33 cellular contexts compared by ENCODE assay signal in genomic region chr12:70581199-70581598, GRCh38. TPM values are rescaled to one million over a fixed set of nuclear protein-coding genes. Genes with fewer than 3 reads are reported as not detected.
DNase-seq lines count a peak whose midpoint lies in the region; ATAC-seq, FAIRE-seq and TF ChIP-seq lines count a peak whose summit lies in the region.
"Had no signal": no experiment of that assay in that cellular context is flagged by ENCODE, and none has a peak within 500 bp of the region (broad histone marks: within the 10 kb centered on the region; RNA-seq: fewer than 3 reads in every experiment).

No MANE protein-coding gene starts in this region.

- H3K27ac Mint-ChIP-seq in nephron progenitor cell, result no peak overlapping the region
- no peak overlapping the region for H3K27ac Mint-ChIP-seq in activated CD4-positive, alpha-beta T cell treated with anti-CD3 and anti-CD28 coated beads for 36 hours
- no peak overlapping the region for H3K27ac Mint-ChIP-seq in T-helper 2 cell treated with Interferon-gamma antibody and Interleukin-4, amounts not matched to agents 5 μg/mL and 100 μg/mL, for 36 hours
- H3K27ac Mint-ChIP-seq: HFFc6, naive B cell, type B pancreatic cell had no signal

- TF ChIP-seq EP300 in GM12878 (IDR thresholded peaks at IDR 0.05; ENCODE audit: borderline replicate concordance in 1 of 2, control insufficient read depth in 1 of 2, low read depth in 2 of 2, low read length in 2 of 2), result no peak

- SMC1A ChIA-PET in GM12878 (lab: Charles Lee; ENCODE audit: uncharacterized antibody, unreplicated experiment), result interaction anchor here (0.6 to 1.2 kb wide), 4 partner anchors 171 to 702 kb away, joined by 3 to 4 read pairs (median 3); no protein-coding TSS in a partner anchor

- CTCF ChIA-PET in GM12878 (lab: Yijun Ruan, JAX), result interaction anchor here (1.0 to 2.1 kb wide), 7 partner anchors 9 to 701 kb away, joined by 3 to 12 read pairs (median 4); no protein-coding TSS in a partner anchor
- CTCF ChIA-PET in activated CD4-positive, alpha-beta T cell treated with anti-CD3 and anti-CD28 coated beads for 36 hours (lab: Charles Lee), result interaction anchor here (1.3 kb wide), 2 partner anchors 148 to 702 kb away, joined by 3 read pairs; no protein-coding TSS in a partner anchor

- POLR2A ChIA-PET in GM12878 (lab: Charles Lee), result no interaction called here
- POLR2A ChIA-PET in activated CD4-positive, alpha-beta T cell treated with anti-CD3 and anti-CD28 coated beads for 36 hours (lab: Charles Lee), result no interaction called here

- ATAC-seq in GM18498 (IDR thresholded peaks at IDR 0.05; ENCODE audit: unreplicated experiment) (peak; percentile 85), GM21390 (IDR thresholded peaks at IDR 0.05; ENCODE audit: unreplicated experiment) (peak; percentile 73), HG03103 (IDR thresholded peaks at IDR 0.05; ENCODE audit: low read depth, unreplicated experiment) (peak; percentile 67), GM12878 (peak; percentile 40)
- no peak for ATAC-seq in activated CD4-positive, alpha-beta T cell treated with anti-CD3 and anti-CD28 coated beads for 36 hours
- ATAC-seq: esophagus mucosa, gastrocnemius medialis, left ventricle myocardium superior, SK-N-SH treated with all-trans-retinoic acid at 6 μM for 48 hours had no signal

- no peak overlapping the region for H3K4me3 ChIP-seq in GM12878
- H3K4me3 ChIP-seq: gastrocnemius medialis, smooth muscle cell had no signal

- no peaks in the 10 kb centered on the region for H3K27me3 Mint-ChIP-seq in nephron progenitor cell (ENCODE audit: low read depth, poor library complexity)
- peaks cover 10% of the 10 kb centered on the region for H3K27me3 Mint-ChIP-seq in activated CD4-positive, alpha-beta T cell treated with anti-CD3 and anti-CD28 coated beads for 36 hours
- peaks cover 3% of the 10 kb centered on the region for H3K27me3 Mint-ChIP-seq in T-helper 2 cell treated with Interferon-gamma antibody and Interleukin-4, amounts not matched to agents 5 μg/mL and 100 μg/mL, for 36 hours (ENCODE audit: low read depth)
- H3K27me3 Mint-ChIP-seq: type B pancreatic cell had no signal

- TF ChIP-seq POLR2A in GM12878 (IDR thresholded peaks at IDR 0.05; ENCODE audit: low read depth, low read length), result no peak

- FAIRE-seq in GM12878 (lab: Jason Lieb, UNC), result no peak
- FAIRE-seq: bronchial epithelial cell had no signal

- H3K9ac ChIP-seq in GM12878 (ENCODE audit: control insufficient read depth, insufficient read depth, low read length), result no peak overlapping the region

- TF ChIP-seq RAD21 in GM12878 (IDR thresholded peaks at IDR 0.05; ENCODE audit: insufficient read depth, low read depth, low read length), result no peak

- H3K4me1 ChIP-seq in GM12878 (ENCODE audit: control insufficient read depth, insufficient read depth, low read length), result no peaks in the 10 kb centered on the region
- H3K4me1 ChIP-seq: BE2C, gastrocnemius medialis had no signal

- intact Hi-C loops in GM12878 (cut with micrococcal nuclease; ENCODE audit: unreplicated experiment), result no loop called here
- intact Hi-C loops in activated CD4-positive, alpha-beta T cell treated with anti-CD3 and anti-CD28 coated beads for 36 hours (cut with DNase I, micrococcal nuclease), result no loop called here

- H3K36me3 Mint-ChIP-seq in nephron progenitor cell (ENCODE audit: low read depth), result peaks cover 10% of the 10 kb centered on the region
- no peaks in the 10 kb centered on the region for H3K36me3 Mint-ChIP-seq in activated CD4-positive, alpha-beta T cell treated with anti-CD3 and anti-CD28 coated beads for 36 hours (ENCODE audit: low read depth)
- H3K36me3 Mint-ChIP-seq in T-helper 2 cell treated with Interferon-gamma antibody and Interleukin-4, amounts not matched to agents 5 μg/mL and 100 μg/mL, for 36 hours (ENCODE audit: low read depth), result no peaks in the 10 kb centered on the region
- H3K36me3 Mint-ChIP-seq: naive B cell, type B pancreatic cell had no signal

- H3K9me3 ChIP-seq in GM12878 (replicated peaks; ENCODE audit: control insufficient read depth, insufficient read depth, low read length), result no peaks in the 10 kb centered on the region
- H3K9me3 ChIP-seq: BE2C, gastrocnemius medialis had no signal

- BruUV-seq in GM12878 (replicated peaks; lab: Mats Ljungman, UMichigan), result no TSS peak

- in situ Hi-C loops in GM12878 (cut with MboI), result no loop called here

- H3K27me3 ChIP-seq in GM12878 (replicated peaks in 1 of 2; ENCODE audit: control insufficient read depth in 2 of 2, insufficient read depth in 2 of 2, low read length in 1 of 2), result no peaks in the 10 kb centered on the region
- H3K27me3 ChIP-seq: BE2C, gastrocnemius medialis had no signal

- no peak overlapping the region for H3K27ac ChIP-seq in GM12878 (ENCODE audit: control insufficient read depth, insufficient read depth)
- H3K27ac ChIP-seq: gastrocnemius medialis, WERI-Rb-1 had no signal

- RAD21 ChIA-PET in GM12878 (lab: Charles Lee; ENCODE audit: unreplicated experiment), result interaction anchor here (2.7 kb wide), 1 partner anchor 680 kb away, joined by 9 read pairs; no protein-coding TSS in a partner anchor

- no peak overlapping the region for H3K4me2 ChIP-seq in GM12878 (ENCODE audit: control insufficient read depth, insufficient read depth)
- H3K4me2 ChIP-seq: smooth muscle cell had no signal

- no peak overlapping the region; the same call in 1 of the 2 replicates for H2AFZ ChIP-seq in GM12878 (ENCODE audit: control insufficient read depth, low read depth, low read length)

- H4K20me1 ChIP-seq in GM12878 (ENCODE audit: control insufficient read depth, insufficient read depth), result no peaks in the 10 kb centered on the region

- TF ChIP-seq CTCF in GM12878 (IDR thresholded peaks at IDR 0.05 in 2 of 3, conservative IDR thresholded peaks at IDR 0.05 in 1 of 3; ENCODE audit: control insufficient read depth in 2 of 3, extremely low read depth in 1 of 3, insufficient read depth in 1 of 3, low read depth in 3 of 3, low read length in 3 of 3), result no peak
- no peak for TF ChIP-seq CTCF in nephron progenitor cell (IDR thresholded peaks at IDR 0.05)

- H3K9me3 Mint-ChIP-seq in nephron progenitor cell, result peaks cover 23% of the 10 kb centered on the region
- H3K9me3 Mint-ChIP-seq in activated CD4-positive, alpha-beta T cell treated with anti-CD3 and anti-CD28 coated beads for 36 hours (ENCODE audit: low read depth), result peaks cover 10% of the 10 kb centered on the region
- H3K9me3 Mint-ChIP-seq in T-helper 2 cell treated with Interferon-gamma antibody and Interleukin-4, amounts not matched to agents 5 μg/mL and 100 μg/mL, for 36 hours, result no peaks in the 10 kb centered on the region
- H3K9me3 Mint-ChIP-seq: type B pancreatic cell had no signal

- no peaks in the 10 kb centered on the region for H3K36me3 ChIP-seq in GM12878 (ENCODE audit: control insufficient read depth in 2 of 2, insufficient read depth in 2 of 2, low read length in 1 of 2)
- H3K36me3 ChIP-seq: gastrocnemius medialis, WERI-Rb-1 had no signal

- no peak overlapping the region for H3K4me3 Mint-ChIP-seq in nephron progenitor cell
- H3K4me3 Mint-ChIP-seq in activated CD4-positive, alpha-beta T cell treated with anti-CD3 and anti-CD28 coated beads for 36 hours, result no peak overlapping the region
- H3K4me3 Mint-ChIP-seq in T-helper 2 cell treated with Interferon-gamma antibody and Interleukin-4, amounts not matched to agents 5 μg/mL and 100 μg/mL, for 36 hours, result no peak overlapping the region
- H3K4me3 Mint-ChIP-seq: HFFc6, naive B cell, type B pancreatic cell had no signal

- no peaks in the 10 kb centered on the region for H3K79me2 ChIP-seq in GM12878 (ENCODE audit: control insufficient read depth, insufficient read depth, low read length)

- DNase-seq in GM12878 (ENCODE audit: low read depth, low spot score) (no peak), nephron progenitor cell (no peak), DMS53 treated with DMSO at 0.1 percent for 48 hours (lab: John Stamatoyannopoulos, UW; ENCODE audit: unreplicated experiment) (no peak)
- DNase-seq in activated CD4-positive, alpha-beta T cell treated with anti-CD3 and anti-CD28 coated beads for 36 hours, result no peak
- DNase-seq in T-helper 2 cell treated with Interferon-gamma antibody and Interleukin-4, amounts not matched to agents 5 μg/mL and 100 μg/mL, for 36 hours (ENCODE audit: low spot score), result no peak
- DNase-seq: activated CD4-positive, alpha-beta T cell treated with anti-CD3 and anti-CD28 coated beads, Interleukin-2, amount 50 U/mL, for 1 hour; activated naive CD4-positive, alpha-beta T cell treated with anti-CD3 and anti-CD28 coated beads, Interleukin-2, amount 50 U/mL, for 16 hours; amygdala; BE2C; cortex of kidney; DMS79; gastrocnemius medialis; HFFc6; hypothalamus; left ventricle myocardium superior; naive B cell; NCI-H1417 treated with DMSO at 0.1 percent for 48 hours; NCI-H446; NCI-H82; nucleus accumbens; stimulated activated CD4-positive, alpha-beta T cell treated with anti-CD3 and anti-CD28 coated beads, Interleukin-2, amount 100 ng/mL, for 24 hours; WERI-Rb-1 had no signal

- WGBS in GM12878 (ENCODE audit: insufficient coverage, insufficient replicate concordance, low lambda C conversion rate, missing lambda C conversion rate), result 20% methylated on average over 1 of the region's 1 CpG

- H3K4me1 Mint-ChIP-seq in nephron progenitor cell, result no peaks in the 10 kb centered on the region
- H3K4me1 Mint-ChIP-seq in activated CD4-positive, alpha-beta T cell treated with anti-CD3 and anti-CD28 coated beads for 36 hours, result no peaks in the 10 kb centered on the region
- H3K4me1 Mint-ChIP-seq in T-helper 2 cell treated with Interferon-gamma antibody and Interleukin-4, amounts not matched to agents 5 μg/mL and 100 μg/mL, for 36 hours (ENCODE audit: low read depth), result no peaks in the 10 kb centered on the region
- H3K4me1 Mint-ChIP-seq: naive B cell had no signal

TF ChIP-seq in GM12878, 131 proteins besides CTCF, POLR2A, EP300 and RAD21 (continues in another document):
- no peak for TF ChIP-seq ATF7 (IDR thresholded peaks at IDR 0.05; ENCODE audit: low read depth)

RNA-seq across cellular contexts. Expression of gene PTPRB, which starts 56.0 kb away (rescaled TPM):
- total RNA-seq in GM12878 (2013; cell fraction: nucleolus; rRNA removed), result 3.1 and 4.0 TPM in 2 replicates
- total RNA-seq in GM12878 (2014; rRNA removed), result 0.06 and 0.11 TPM in 2 replicates
- total RNA-seq in GM12878 (2014; rRNA removed; fragmentation: Illumina TruSeq; extraction: Trizol), result 0.04 and 0.28 TPM in 2 replicates
- 0.10 and 0.37 TPM in 2 replicates for total RNA-seq in GM12878 (2021)
- 0.07 TPM for polyA plus RNA-seq in GM12878 (2011; ENCODE audit: low read depth)
- 0.33 and 0.35 TPM in 2 replicates for polyA plus RNA-seq in GM12878 (2011; rRNA removed)
- 0.13 and 0.18 TPM in 2 replicates for polyA plus RNA-seq in GM12878 (2011; cell fraction: cytosol; rRNA removed)
- 0.79 and 0.94 TPM in 2 replicates for polyA plus RNA-seq in GM12878 (2011; cell fraction: nucleus; rRNA removed)
- 0.18 and 0.20 TPM in 2 replicates for polyA plus RNA-seq in GM12878 (2012)
- 0.03 TPM in 1 of 2 replicates, not detected in the other for polyA plus RNA-seq in GM12878 (2014; fragmentation: Illumina TruSeq; extraction: Trizol)
- under 1 TPM; 0.04 to 0.05 TPM for polyA plus RNA-seq in GM12878 (2014; fragmentation: Nextera tagmentation; extraction: Ambion mirVana)
- 0.05 TPM in 1 of 2 replicates, not detected in the other for polyA plus RNA-seq in GM12878 (2014; rRNA removed)
- polyA plus RNA-seq in GM12878 (2016; fragmentation: Nextera tagmentation; extraction: Ambion mirVana), result under 1 TPM; 0.13 to 0.29 TPM
- polyA minus RNA-seq in GM12878 (2011; rRNA and poly(A)+ RNA removed), result 0.88 and 0.98 TPM in 2 replicates
- 0.10 TPM in 1 of 2 replicates, not detected in the other for polyA minus RNA-seq in GM12878 (2011; cell fraction: cytosol; rRNA and poly(A)+ RNA removed)
- polyA minus RNA-seq in GM12878 (2011; cell fraction: nucleus; rRNA and poly(A)+ RNA removed), result 2.4 and 2.8 TPM in 2 replicates
- not detected for total RNA-seq in activated CD4-positive, alpha-beta T cell treated with anti-CD3 and anti-CD28 coated beads for 36 hours
- total RNA-seq: A673; OCI-LY7; T-helper 2 cell treated with Interferon-gamma antibody and Interleukin-4, amounts not matched to agents 100 ng/mL and 5 ng/mL, for 36 hours had no signal
